1 cellular context compared by ENCODE assay signal in the genomic region with DNA sequence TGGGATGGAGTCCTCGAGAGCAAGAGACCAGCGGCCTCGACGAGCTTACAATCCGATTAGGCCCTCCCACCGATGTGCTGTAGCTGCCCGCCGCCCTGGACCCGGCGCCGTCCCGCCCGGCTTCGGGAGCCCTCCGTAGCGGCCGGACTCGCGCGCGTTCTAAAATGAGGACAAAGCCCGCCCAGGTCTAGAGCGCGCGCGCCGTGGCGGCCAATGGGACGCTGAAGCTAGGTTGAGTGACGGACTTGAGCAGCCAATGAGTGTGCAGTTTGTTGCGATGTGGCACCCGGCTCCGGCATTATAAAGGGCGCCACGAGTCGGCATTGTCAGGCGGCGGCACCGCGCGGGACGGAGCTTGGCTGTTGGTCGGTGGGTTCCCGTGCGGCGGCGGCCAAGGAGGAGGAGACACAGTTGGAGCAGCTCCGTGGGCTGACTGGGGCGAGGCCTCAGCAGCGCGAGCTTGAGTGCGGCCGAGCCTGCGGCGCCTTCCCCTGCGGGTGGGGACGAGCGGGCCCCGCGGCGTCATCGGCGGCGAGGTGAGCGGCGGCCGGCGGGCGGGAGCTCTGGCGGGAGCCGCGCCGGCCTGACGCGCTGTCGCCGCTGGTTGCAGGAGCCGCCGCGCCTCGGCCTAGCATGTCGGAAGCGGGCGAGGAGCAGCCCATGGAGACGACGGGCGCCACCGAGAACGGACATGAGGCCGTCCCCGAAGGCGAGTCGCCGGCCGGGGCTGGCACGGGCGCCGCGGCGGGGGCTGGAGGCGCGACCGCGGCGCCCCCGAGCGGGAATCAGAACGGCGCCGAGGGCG.
TF ChIP-seq lines count a peak whose summit lies in the region.

Gene HNRNPAB (plus strand): TSS at position 329 of the 805 bp plus-strand sequence. CDS start 305 bp downstream, at position 634.

TF ChIP-seq in HepG2, 621 proteins besides CTCF, POLR2A, EP300 and RAD21 (continued from another document and continues in another):
- TF ChIP-seq, protein P1, sequence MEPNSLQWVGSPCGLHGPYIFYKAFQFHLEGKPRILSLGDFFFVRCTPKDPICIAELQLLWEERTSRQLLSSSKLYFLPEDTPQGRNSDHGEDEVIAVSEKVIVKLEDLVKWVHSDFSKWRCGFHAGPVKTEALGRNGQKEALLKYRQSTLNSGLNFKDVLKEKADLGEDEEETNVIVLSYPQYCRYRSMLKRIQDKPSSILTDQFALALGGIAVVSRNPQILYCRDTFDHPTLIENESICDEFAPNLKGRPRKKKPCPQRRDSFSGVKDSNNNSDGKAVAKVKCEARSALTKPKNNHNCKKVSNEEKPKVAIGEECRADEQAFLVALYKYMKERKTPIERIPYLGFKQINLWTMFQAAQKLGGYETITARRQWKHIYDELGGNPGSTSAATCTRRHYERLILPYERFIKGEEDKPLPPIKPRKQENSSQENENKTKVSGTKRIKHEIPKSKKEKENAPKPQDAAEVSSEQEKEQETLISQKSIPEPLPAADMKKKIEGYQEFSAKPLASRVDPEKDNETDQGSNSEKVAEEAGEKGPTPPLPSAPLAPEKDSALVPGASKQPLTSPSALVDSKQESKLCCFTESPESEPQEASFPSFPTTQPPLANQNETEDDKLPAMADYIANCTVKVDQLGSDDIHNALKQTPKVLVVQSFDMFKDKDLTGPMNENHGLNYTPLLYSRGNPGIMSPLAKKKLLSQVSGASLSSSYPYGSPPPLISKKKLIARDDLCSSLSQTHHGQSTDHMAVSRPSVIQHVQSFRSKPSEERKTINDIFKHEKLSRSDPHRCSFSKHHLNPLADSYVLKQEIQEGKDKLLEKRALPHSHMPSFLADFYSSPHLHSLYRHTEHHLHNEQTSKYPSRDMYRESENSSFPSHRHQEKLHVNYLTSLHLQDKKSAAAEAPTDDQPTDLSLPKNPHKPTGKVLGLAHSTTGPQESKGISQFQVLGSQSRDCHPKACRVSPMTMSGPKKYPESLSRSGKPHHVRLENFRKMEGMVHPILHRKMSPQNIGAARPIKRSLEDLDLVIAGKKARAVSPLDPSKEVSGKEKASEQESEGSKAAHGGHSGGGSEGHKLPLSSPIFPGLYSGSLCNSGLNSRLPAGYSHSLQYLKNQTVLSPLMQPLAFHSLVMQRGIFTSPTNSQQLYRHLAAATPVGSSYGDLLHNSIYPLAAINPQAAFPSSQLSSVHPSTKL (CRISPR knock-in tag; IDR thresholded peaks at IDR 0.05) = peak; percentile 62; the same call in 1 of the 2 replicates
- TF ChIP-seq TRIM24 (CRISPR knock-in tag; IDR thresholded peaks at IDR 0.05) (no peak), NCOA2 (CRISPR knock-in tag; IDR thresholded peaks at IDR 0.05) (peak; percentile 53), ZMYM3 (CRISPR knock-in tag; IDR thresholded peaks at IDR 0.05) (no peak), MIER3 (CRISPR knock-in tag; IDR thresholded peaks at IDR 0.05; ENCODE audit: borderline replicate concordance) (peak; percentile 83), RELA (CRISPR knock-in tag; IDR thresholded peaks at IDR 0.05) (peak; percentile 90; the same call in 1 of the 2 replicates), ZNF501 (CRISPR knock-in tag; IDR thresholded peaks at IDR 0.05) (peak; percentile 86), GMEB2 (CRISPR knock-in tag; IDR thresholded peaks at IDR 0.05; ENCODE audit: low read depth) (peak; percentile 63; the same call in 1 of the 2 replicates), SAFB2 (CRISPR knock-in tag; IDR thresholded peaks at IDR 0.05; ENCODE audit: borderline replicate concordance, low read depth) (no peak), SYNCRIP (IDR thresholded peaks at IDR 0.05; ENCODE audit: insufficient read depth, low read depth, low read length) (no peak), MXI1 (IDR thresholded peaks at IDR 0.05; ENCODE audit: borderline replicate concordance, low read depth, low read length) (peak; percentile 83; the same call in 2 of the 3 replicates), TFDP1 (CRISPR knock-in tag; IDR thresholded peaks at IDR 0.05; ENCODE audit: borderline replicate concordance) (peak; percentile 97), ZNF468 (CRISPR knock-in tag; IDR thresholded peaks at IDR 0.05) (0 out of 2 replicates have a peak, but pooled peaks have one; percentile 21), ESRRA (CRISPR knock-in tag; IDR thresholded peaks at IDR 0.05; ENCODE audit: low read depth) (peak; percentile 55; the same call in 1 of the 2 replicates), HOMEZ (CRISPR knock-in tag; IDR thresholded peaks at IDR 0.05; ENCODE audit: low read depth) (no peak), ZNF564 (CRISPR knock-in tag; IDR thresholded peaks at IDR 0.05) (no peak), FLYWCH1 (CRISPR knock-in tag; IDR thresholded peaks at IDR 0.05) (peak; percentile 77; the same call in 1 of the 2 replicates), CENPT (CRISPR knock-in tag; IDR thresholded peaks at IDR 0.05; ENCODE audit: low read depth) (no peak; the same call in 1 of the 2 replicates), WIZ (CRISPR knock-in tag; IDR thresholded peaks at IDR 0.05) (no peak), POGZ (CRISPR knock-in tag; IDR thresholded peaks at IDR 0.05) (peak; percentile 88), SRSF4 (IDR thresholded peaks at IDR 0.05; ENCODE audit: low read depth, low read length, poor library complexity, severe bottlenecking) (no peak), TBX3 (IDR thresholded peaks at IDR 0.05; ENCODE audit: borderline replicate concordance) (no peak), MTF1 (CRISPR knock-in tag; IDR thresholded peaks at IDR 0.05) (0 out of 2 replicates have a peak, but pooled peaks have one; percentile 25), ZNF230 (CRISPR knock-in tag; IDR thresholded peaks at IDR 0.05) (peak; percentile 76; the same call in 1 of the 2 replicates), DNMT3B (CRISPR knock-in tag; conservative IDR thresholded peaks at IDR 0.05) (peak; percentile 64; the same call in 1 of the 2 replicates), ZNF333 (CRISPR knock-in tag; IDR thresholded peaks at IDR 0.05; ENCODE audit: borderline replicate concordance) (0 out of 2 replicates have a peak, but pooled peaks have one; percentile 57), SMC3 (IDR thresholded peaks at IDR 0.05; ENCODE audit: low read length) (no peak), HNRNPL (IDR thresholded peaks at IDR 0.05; ENCODE audit: low read depth, low read length) (0 out of 2 replicates have a peak, but pooled peaks have one; percentile 60), FOXC1 (CRISPR knock-in tag; IDR thresholded peaks at IDR 0.05; ENCODE audit: borderline replicate concordance) (peak; percentile 74; the same call in 1 of the 2 replicates), SCMH1 (CRISPR knock-in tag; IDR thresholded peaks at IDR 0.05; ENCODE audit: borderline replicate concordance) (no peak), NFIC (IDR thresholded peaks at IDR 0.05; ENCODE audit: low read length) (no peak)
- TF ChIP-seq, protein P2, sequence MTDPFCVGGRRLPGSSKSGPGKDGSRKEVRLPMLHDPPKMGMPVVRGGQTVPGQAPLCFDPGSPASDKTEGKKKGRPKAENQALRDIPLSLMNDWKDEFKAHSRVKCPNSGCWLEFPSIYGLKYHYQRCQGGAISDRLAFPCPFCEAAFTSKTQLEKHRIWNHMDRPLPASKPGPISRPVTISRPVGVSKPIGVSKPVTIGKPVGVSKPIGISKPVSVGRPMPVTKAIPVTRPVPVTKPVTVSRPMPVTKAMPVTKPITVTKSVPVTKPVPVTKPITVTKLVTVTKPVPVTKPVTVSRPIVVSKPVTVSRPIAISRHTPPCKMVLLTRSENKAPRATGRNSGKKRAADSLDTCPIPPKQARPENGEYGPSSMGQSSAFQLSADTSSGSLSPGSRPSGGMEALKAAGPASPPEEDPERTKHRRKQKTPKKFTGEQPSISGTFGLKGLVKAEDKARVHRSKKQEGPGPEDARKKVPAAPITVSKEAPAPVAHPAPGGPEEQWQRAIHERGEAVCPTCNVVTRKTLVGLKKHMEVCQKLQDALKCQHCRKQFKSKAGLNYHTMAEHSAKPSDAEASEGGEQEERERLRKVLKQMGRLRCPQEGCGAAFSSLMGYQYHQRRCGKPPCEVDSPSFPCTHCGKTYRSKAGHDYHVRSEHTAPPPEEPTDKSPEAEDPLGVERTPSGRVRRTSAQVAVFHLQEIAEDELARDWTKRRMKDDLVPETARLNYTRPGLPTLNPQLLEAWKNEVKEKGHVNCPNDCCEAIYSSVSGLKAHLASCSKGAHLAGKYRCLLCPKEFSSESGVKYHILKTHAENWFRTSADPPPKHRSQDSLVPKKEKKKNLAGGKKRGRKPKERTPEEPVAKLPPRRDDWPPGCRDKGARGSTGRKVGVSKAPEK (CRISPR knock-in tag; IDR thresholded peaks at IDR 0.05; ENCODE audit: borderline replicate concordance) = no peak
- TF ChIP-seq, protein P3, sequence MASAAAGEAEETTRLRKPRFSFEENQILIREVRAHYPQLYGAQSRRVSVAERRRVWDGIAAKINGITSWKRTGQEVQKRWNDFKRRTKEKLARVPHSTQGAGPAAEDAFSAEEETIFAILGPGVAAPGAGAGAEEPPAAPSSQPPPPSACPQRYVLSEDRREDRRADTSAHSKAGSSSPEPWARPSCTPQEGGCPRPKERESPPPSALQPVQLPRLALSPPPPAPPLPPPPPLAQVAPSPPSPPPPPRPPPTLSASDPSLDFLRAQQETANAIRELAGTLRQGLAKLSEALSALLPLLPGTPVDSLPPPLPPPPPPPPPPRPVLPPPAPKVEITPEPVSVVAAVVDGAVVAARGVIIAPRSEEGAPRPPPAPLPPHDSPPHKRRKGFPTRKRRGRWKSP (CRISPR knock-in tag; IDR thresholded peaks at IDR 0.05) = peak; percentile 78; the same call in 1 of the 2 replicates
- TF ChIP-seq, protein P4, sequence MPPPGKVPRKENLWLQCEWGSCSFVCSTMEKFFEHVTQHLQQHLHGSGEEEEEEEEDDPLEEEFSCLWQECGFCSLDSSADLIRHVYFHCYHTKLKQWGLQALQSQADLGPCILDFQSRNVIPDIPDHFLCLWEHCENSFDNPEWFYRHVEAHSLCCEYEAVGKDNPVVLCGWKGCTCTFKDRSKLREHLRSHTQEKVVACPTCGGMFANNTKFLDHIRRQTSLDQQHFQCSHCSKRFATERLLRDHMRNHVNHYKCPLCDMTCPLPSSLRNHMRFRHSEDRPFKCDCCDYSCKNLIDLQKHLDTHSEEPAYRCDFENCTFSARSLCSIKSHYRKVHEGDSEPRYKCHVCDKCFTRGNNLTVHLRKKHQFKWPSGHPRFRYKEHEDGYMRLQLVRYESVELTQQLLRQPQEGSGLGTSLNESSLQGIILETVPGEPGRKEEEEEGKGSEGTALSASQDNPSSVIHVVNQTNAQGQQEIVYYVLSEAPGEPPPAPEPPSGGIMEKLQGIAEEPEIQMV (CRISPR knock-in tag; IDR thresholded peaks at IDR 0.05; ENCODE audit: low read depth) = peak; percentile 78
- TF ChIP-seq, protein P5, sequence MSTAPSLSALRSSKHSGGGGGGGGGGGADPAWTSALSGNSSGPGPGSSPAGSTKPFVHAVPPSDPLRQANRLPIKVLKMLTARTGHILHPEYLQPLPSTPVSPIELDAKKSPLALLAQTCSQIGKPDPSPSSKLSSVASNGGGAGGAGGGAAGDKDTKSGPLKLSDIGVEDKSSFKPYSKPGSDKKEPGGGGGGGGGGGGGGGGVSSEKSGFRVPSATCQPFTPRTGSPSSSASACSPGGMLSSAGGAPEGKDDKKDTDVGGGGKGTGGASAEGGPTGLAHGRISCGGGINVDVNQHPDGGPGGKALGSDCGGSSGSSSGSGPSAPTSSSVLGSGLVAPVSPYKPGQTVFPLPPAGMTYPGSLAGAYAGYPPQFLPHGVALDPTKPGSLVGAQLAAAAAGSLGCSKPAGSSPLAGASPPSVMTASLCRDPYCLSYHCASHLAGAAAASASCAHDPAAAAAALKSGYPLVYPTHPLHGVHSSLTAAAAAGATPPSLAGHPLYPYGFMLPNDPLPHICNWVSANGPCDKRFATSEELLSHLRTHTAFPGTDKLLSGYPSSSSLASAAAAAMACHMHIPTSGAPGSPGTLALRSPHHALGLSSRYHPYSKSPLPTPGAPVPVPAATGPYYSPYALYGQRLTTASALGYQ (CRISPR knock-in tag; IDR thresholded peaks at IDR 0.05) = peak; percentile 64; the same call in 1 of the 2 replicates
